In genomic region chr2:114293355-114293754, GRCh38 we compare ENCODE assay signal across 33 cellular contexts.
"Had no signal": no experiment of that assay in that cellular context is flagged by ENCODE, and none has a peak within 500 bp of the region (broad histone marks: within the 10 kb centered on the region; RNA-seq: fewer than 3 reads in every experiment).

No MANE protein-coding gene starts in this region.

- H3K36me3 ChIP-seq: adrenal gland, brain microvascular endothelial cell, breast epithelium had no signal

- H3K9me3 ChIP-seq: adrenal gland, body of pancreas, breast epithelium had no signal

- DNase-seq: activated B cell treated with CpG ODN at 0.5 μM for 24 hours; activated CD4-positive, alpha-beta memory T cell treated with anti-CD3 and anti-CD28 coated beads for 36 hours; activated CD4-positive, alpha-beta T cell treated with anti-CD3 and anti-CD28 coated beads for 4 hours; activated CD4-positive, alpha-beta T cell treated with anti-CD3 and anti-CD28 coated beads, Interleukin-2, amount 10 ng/mL, durations not matched to agents 24 days and 14 days; activated CD4-positive, alpha-beta T cell treated with anti-CD3 and anti-CD28 coated beads, Interleukin-2, amount 50 U/mL, for 1 hour; activated CD4-positive, alpha-beta T cell treated with anti-CD3 and anti-CD28 coated beads, Interleukin-2, amount 50 U/mL, for 4 hours; activated CD4-positive, CD25-positive, alpha-beta regulatory T cell treated with anti-CD3 and anti-CD28 coated beads, Interleukin-2, amount 50 U/mL, for 72 hours; activated CD8-positive, alpha-beta memory T cell treated with anti-CD3 and anti-CD28 coated beads, Interleukin-2, amount 50 U/mL, for 4 hours; activated CD8-positive, alpha-beta T cell treated with anti-CD3 and anti-CD28 coated beads for 36 hours; activated effector memory CD4-positive, alpha-beta T cell treated with anti-CD3 and anti-CD28 coated beads, Interleukin-2, amount 50 U/mL, for 16 hours; activated gamma-delta T cell treated with Interleukin-2 at 50 U/mL for 16 hours; activated naive CD4-positive, alpha-beta T cell; activated naive CD4-positive, alpha-beta T cell treated with anti-CD3 and anti-CD28 coated beads for 36 hours; activated naive CD4-positive, alpha-beta T cell treated with anti-CD3 and anti-CD28 coated beads, Interleukin-2, amount 50 U/mL, for 16 hours; activated naive CD8-positive, alpha-beta T cell treated with anti-CD3 and anti-CD28 coated beads for 36 hours; activated T-cell treated with anti-CD3 and anti-CD28 coated beads for 4 hours; activated T-cell treated with anti-CD3 and anti-CD28 coated beads, Interleukin-2, amount 50 U/mL, for 1 hour; activated T-cell treated with anti-CD3 and anti-CD28 coated beads, Interleukin-2, amount 50 U/mL, for 4 hours; activated T-cell treated with anti-CD3 and anti-CD28 coated beads, Interleukin-2, amount 50 U/mL, for 72 hours; adrenal gland; amniotic stem cell; aorta; body of pancreas; brain microvascular endothelial cell; central memory CD4-positive, alpha-beta T cell; T-helper 2 cell; T-helper 9 cell had no signal

- ATAC-seq: activated CD8-positive, alpha-beta T cell treated with anti-CD3 and anti-CD28 coated beads for 36 hours; activated naive CD4-positive, alpha-beta T cell treated with anti-CD3 and anti-CD28 coated beads, Interleukin-2, amount 50 U/mL, for 72 hours; activated T-cell treated with anti-CD3 and anti-CD28 coated beads, Interleukin-2, amount 50 U/mL, for 4 hours; activated T-cell treated with anti-CD3 and anti-CD28 coated beads, Interleukin-2, amount 50 U/mL, for 72 hours; activated T-helper 17 cell treated with anti-CD3 and anti-CD28 coated beads, Interleukin-2, amount 50 U/mL, for 72 hours; body of pancreas had no signal

- H3K4me3 ChIP-seq: adrenal gland, body of pancreas, breast epithelium had no signal

- H3K27me3 ChIP-seq: adrenal gland, body of pancreas, brain microvascular endothelial cell, breast epithelium had no signal

- H3K4me1 ChIP-seq: adrenal gland, body of pancreas, breast epithelium had no signal

- H3K27ac ChIP-seq: adrenal gland, body of pancreas, brain microvascular endothelial cell, breast epithelium, VCaP had no signal

- FAIRE-seq: astrocyte, TTC549 had no signal
